8 cellular contexts compared by ENCODE assay signal in the genomic region with DNA sequence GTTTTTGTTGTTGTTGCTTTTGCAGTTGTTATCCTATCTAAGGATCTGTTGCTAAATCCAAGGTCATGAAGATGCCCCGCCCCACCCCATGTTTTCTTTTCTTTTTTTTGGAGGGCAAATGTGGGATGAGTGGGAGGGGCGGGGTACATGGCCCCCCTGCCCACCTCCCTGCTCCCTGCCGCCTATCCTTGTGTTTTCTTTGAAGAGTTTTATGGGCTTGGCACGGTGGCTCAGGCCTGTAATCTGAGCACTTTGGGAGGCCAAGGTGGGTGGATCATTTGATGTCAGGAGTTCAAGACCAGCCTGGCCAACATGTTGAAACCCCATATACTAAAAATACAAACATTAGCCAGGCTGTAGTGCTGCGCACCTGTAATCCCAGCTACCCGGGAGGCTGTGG.
"Had no signal": no experiment of that assay in that cellular context is flagged by ENCODE, and none has a peak within 500 bp of the region (broad histone marks: within the 10 kb centered on the region; RNA-seq: fewer than 3 reads in every experiment).

No MANE protein-coding gene starts in this region.

- H3K4me3 ChIP-seq: GM23248, GM23338, HAP-1 had no signal

- DNase-seq: GM23248, GOT3, H7, H9, HCEC 1CT, HFFc6 had no signal

- H3K27ac ChIP-seq: GM23248 had no signal

- H3K4me1 ChIP-seq: HAP-1 had no signal

- H3K9me3 ChIP-seq: HAP-1 had no signal
